19 cellular contexts compared by ENCODE assay signal in genomic region chr1:16474891-16475290, GRCh38. TPM values are rescaled to one million over a fixed set of nuclear protein-coding genes. Genes with fewer than 3 reads are reported as not detected.
DNase-seq lines count a peak whose midpoint lies in the region; ATAC-seq and TF ChIP-seq lines count a peak whose summit lies in the region.
"Not testable (repeated sequence)": the region's sequence is repeated elsewhere in the genome, so short reads cannot be mapped to it uniquely, and the experiment has no call there.
"Had no signal": no experiment of that assay in that cellular context is flagged by ENCODE, and none has a peak within 500 bp of the region (broad histone marks: within the 10 kb centered on the region; RNA-seq: fewer than 3 reads in every experiment).

No MANE protein-coding gene starts in this region.

- H3K27ac ChIP-seq in WERI-Rb-1, upper lobe of right lung: not testable (repeated sequence)

- not testable (repeated sequence) for H3K27ac Mint-ChIP-seq in chondrocyte (ENCODE audit: unreplicated experiment)

- not testable (repeated sequence) for H3K9me3 ChIP-seq in BE2C; WERI-Rb-1 (ENCODE audit: severe bottlenecking); upper lobe of right lung

- H3K4me1 ChIP-seq in BE2C, upper lobe of right lung: not testable (repeated sequence)

- intact Hi-C loops in upper lobe of right lung (cut with DNase I): not testable (repeated sequence)

- H3K36me3 Mint-ChIP-seq in chondrocyte (ENCODE audit: low read depth): peaks cover 30% of the 10 kb centered on the region

- not testable (repeated sequence) for H3K4me1 Mint-ChIP-seq in chondrocyte (ENCODE audit: low read depth)

- not testable (repeated sequence) for H3K9me3 Mint-ChIP-seq in chondrocyte (ENCODE audit: low read depth)

- not testable (repeated sequence) for H3K27me3 Mint-ChIP-seq in chondrocyte (ENCODE audit: low read depth)

- H3K27me3 ChIP-seq in BE2C; WERI-Rb-1 (ENCODE audit: insufficient read depth, low read depth, severe bottlenecking); upper lobe of right lung: not testable (repeated sequence)

- TF ChIP-seq CTCF in BE2C (IDR thresholded peaks at IDR 0.05; ENCODE audit: low read depth, low read length) (peak; percentile 17; the same call in 1 of the 2 replicates), GM12865 (IDR thresholded peaks at IDR 0.05; ENCODE audit: insufficient read depth, low read depth, low read length, missing control alignments) (peak; percentile 8), WERI-Rb-1 (IDR thresholded peaks at IDR 0.05; ENCODE audit: low read depth, low read length) (peak; percentile 60), chondrocyte (IDR thresholded peaks at IDR 0.05) (peak; percentile 24)
- TF ChIP-seq CTCF in upper lobe of right lung (IDR thresholded peaks at IDR 0.05): not testable (repeated sequence)

- H3K36me3 ChIP-seq in BE2C: not testable (repeated sequence)
- peaks cover 13% of the 10 kb centered on the region for H3K36me3 ChIP-seq in WERI-Rb-1
- H3K36me3 ChIP-seq in upper lobe of right lung: peaks cover 48% of the 10 kb centered on the region

- not testable (repeated sequence) for H3K4me3 Mint-ChIP-seq in chondrocyte (ENCODE audit: unreplicated experiment)

- not testable (repeated sequence) for H3K4me3 ChIP-seq in BE2C (ENCODE audit: low read depth, low read length); GM12865 (ENCODE audit: low read depth, low read length); WERI-Rb-1 (ENCODE audit: low read depth, low read length); upper lobe of right lung

- not testable (repeated sequence) for DNase-seq in BE2C; GM12865 (ENCODE audit: low read depth)
- peak; percentile 25 for DNase-seq in HuH-7.5 (ENCODE audit: low spot score)
- DNase-seq in NCI-H69 (lab: John Stamatoyannopoulos, UW): peak; percentile 14
- peak; percentile 54 for DNase-seq in WERI-Rb-1
- DNase-seq in chondrocyte (ENCODE audit: low spot score): peak; percentile 18
- DNase-seq in iPS-NIHi11 (ENCODE audit: low spot score): peak; percentile 59
- peak; percentile 6 for DNase-seq in upper lobe of right lung

- ATAC-seq in upper lobe of right lung: not testable (repeated sequence)

RNA-seq across cellular contexts. Expression of gene NECAP2, which starts 34.4 kb away (rescaled TPM):
- polyA plus RNA-seq in BE2C (2012; ENCODE audit: insufficient read depth, insufficient read length, low read depth): 43.0 TPM
- total RNA-seq in chondrocyte (49.1 to 53.4 TPM (median 51.7 TPM) in 3 replicates), upper lobe of right lung (78.1 TPM)

RNA-seq across cellular contexts. Expression of gene SPATA21, which starts 37.7 kb away (rescaled TPM):
- not detected for polyA plus RNA-seq in BE2C (2012; ENCODE audit: insufficient read depth, insufficient read length, low read depth)
- total RNA-seq in chondrocyte (not detected in 3 replicates), upper lobe of right lung (not detected)
- total RNA-seq: ascending aorta, Caco-2, GM23248, heart right ventricle, left lung, LHCN-M2, mesenteric fat pad, occipital lobe, Right ventricle myocardium inferior, tibial nerve had no signal
- polyA plus RNA-seq: GM23248, immature natural killer cell had no signal

RNA-seq across cellular contexts. Expression of gene RNU1-1, which starts 39.2 kb away (rescaled TPM):
- polyA plus RNA-seq in BE2C (2012; ENCODE audit: insufficient read depth, insufficient read length, low read depth): 5.0 TPM
- total RNA-seq in chondrocyte (1,438 to 1,620 TPM (median 1,579 TPM) in 3 replicates), upper lobe of right lung (6,622 TPM)
- total RNA-seq: GM23248, LHCN-M2 had no signal
- polyA plus RNA-seq: GM23248, heart right ventricle had no signal
